In genomic region chr4:166309286-166309685, GRCh38 we compare ENCODE assay signal across 25 cellular contexts.
"Had no signal": no experiment of that assay in that cellular context is flagged by ENCODE, and none has a peak within 500 bp of the region (broad histone marks: within the 10 kb centered on the region; RNA-seq: fewer than 3 reads in every experiment).

No MANE protein-coding gene starts in this region.

- ATAC-seq: activated naive CD8-positive, alpha-beta T cell treated with anti-CD3 and anti-CD28 coated beads, Interleukin-2, amount 50 U/mL, for 24 hours; body of pancreas; heart right ventricle; left lung; lower lobe of right lung; natural killer cell; right cardiac atrium; WTC11 had no signal

- DNase-seq: activated CD4-positive, alpha-beta memory T cell treated with anti-CD3 and anti-CD28 coated beads, Interleukin-2, amount 10 ng/mL, durations not matched to agents 7 days and 5 days; activated CD4-positive, alpha-beta T cell treated with anti-CD3 and anti-CD28 coated beads for 1 hour; activated CD4-positive, alpha-beta T cell treated with anti-CD3 and anti-CD28 coated beads, Interleukin-2, amount 10 ng/mL, durations not matched to agents 7 days and 5 days; activated naive CD8-positive, alpha-beta T cell treated with anti-CD3 and anti-CD28 coated beads, Interleukin-2, amount 50 U/mL, for 24 hours; activated T-cell treated with anti-CD3 and anti-CD28 coated beads, Interleukin-2, amount 50 U/mL, for 48 hours; amygdala; body of pancreas; cerebellar nuclear complex; colonic mucosa; effector memory CD4-positive, alpha-beta T cell; erythroblast; heart right ventricle; lower lobe of right lung; mesendoderm; natural killer cell; right cardiac atrium; spleen; stimulated activated CD4-positive, alpha-beta T cell treated with anti-CD3 and anti-CD28 coated beads, Interleukin-2, amount 100 ng/mL, for 48 hours; stimulated activated naive CD4-positive, alpha-beta T cell treated with Interleukin-2 at 50 U/mL for 16 hours; T-helper 2 cell had no signal

- H3K27me3 ChIP-seq: body of pancreas, cardiac muscle cell, colonic mucosa, heart right ventricle, left lung, neural progenitor cell, spleen, tibial nerve had no signal

- H3K4me1 ChIP-seq: body of pancreas, colonic mucosa, heart right ventricle, left lung, lower lobe of right lung, neural progenitor cell, spleen, tibial nerve had no signal

- H3K27ac ChIP-seq: body of pancreas, cardiac muscle cell, colonic mucosa, heart right ventricle, left lung, lower lobe of right lung, neural progenitor cell, spleen, tibial nerve had no signal
